Comparison of ENCODE assay signal across 16 cellular contexts in genomic region chr11:102784380-102784779, GRCh38. TPM values are rescaled to one million over a fixed set of nuclear protein-coding genes. Genes with fewer than 3 reads are reported as not detected.
DNase-seq lines count a peak whose midpoint lies in the region; ATAC-seq, FAIRE-seq and TF ChIP-seq lines count a peak whose summit lies in the region.
"Had no signal": no experiment of that assay in that cellular context is flagged by ENCODE, and none has a peak within 500 bp of the region (broad histone marks: within the 10 kb centered on the region; RNA-seq: fewer than 3 reads in every experiment).

No MANE protein-coding gene starts in this region.

- no peak for TF ChIP-seq RAD21 in GM12878 (IDR thresholded peaks at IDR 0.05; ENCODE audit: insufficient read depth, low read depth, low read length)

- 61% methylated on average over 3 of the region's 3 CpGs for WGBS in GM12878 (ENCODE audit: insufficient coverage, insufficient replicate concordance, low lambda C conversion rate, missing lambda C conversion rate)
- WGBS in prostate gland: 66% methylated on average over 3 of the region's 3 CpGs

- H3K79me2 ChIP-seq in GM12878 (ENCODE audit: control insufficient read depth, insufficient read depth, low read length): no peaks in the 10 kb centered on the region
- no peaks in the 10 kb centered on the region for H3K79me2 ChIP-seq in keratinocyte (ENCODE audit: control insufficient read depth, insufficient read depth, low read length)

- no peaks in the 10 kb centered on the region; the same call in 1 of the 2 replicates for H4K20me1 ChIP-seq in GM12878 (ENCODE audit: control insufficient read depth, insufficient read depth)
- no peaks in the 10 kb centered on the region for H4K20me1 ChIP-seq in keratinocyte (ENCODE audit: control insufficient read depth, extremely low read depth, insufficient read depth, low read length)

- dilution Hi-C loops in keratinocyte (cut with MboI; ENCODE audit: extremely low pct_ligation_motif_present, low sequenced_read_pairs): no loop called here

- POLR2A ChIA-PET in HEK293 (lab: Yijun Ruan, JAX): no interaction called here
- POLR2A ChIA-PET in GM12878 (lab: Charles Lee): no interaction called here

- ATAC-seq in GM12878: no peak
- ATAC-seq: A549, HCT116 had no signal

- RAD21 ChIA-PET in GM12878 (lab: Charles Lee; ENCODE audit: unreplicated experiment): interaction anchor here (0.6 kb wide), 1 partner anchor 80 kb away, joined by 5 read pairs; no protein-coding TSS in a partner anchor

- no peak for TF ChIP-seq POLR2A in GM12878 (IDR thresholded peaks at IDR 0.05; ENCODE audit: low read depth, low read length)
- no peak for TF ChIP-seq POLR2A in prostate gland (IDR thresholded peaks at IDR 0.05)
- TF ChIP-seq POLR2A in uterus (IDR thresholded peaks at IDR 0.05): no peak

- BruUV-seq in GM12878 (replicated peaks; lab: Mats Ljungman, UMichigan): no TSS peak

- TF ChIP-seq CTCF in 22Rv1 (IDR thresholded peaks at IDR 0.05) (no peak), HEK293 (tag by site-specific recombination; IDR thresholded peaks at IDR 0.05) (no peak), GM12878 (IDR thresholded peaks at IDR 0.05 in 2 of 3, conservative IDR thresholded peaks at IDR 0.05 in 1 of 3; ENCODE audit: control insufficient read depth in 2 of 3, extremely low read depth in 1 of 3, insufficient read depth in 1 of 3, low read depth in 3 of 3, low read length in 3 of 3) (no peak), keratinocyte (optimal IDR thresholded peaks at IDR 0.05 in 1 of 3, IDR thresholded peaks at IDR 0.05 in 1 of 3, conservative IDR thresholded peaks at IDR 0.05 in 1 of 3; ENCODE audit: extremely low read depth in 1 of 3, insufficient read depth in 2 of 3, low read length in 3 of 3) (no peak), prostate gland (IDR thresholded peaks at IDR 0.05) (no peak), uterus (IDR thresholded peaks at IDR 0.05) (no peak)

- intact Hi-C loops in GM12878 (cut with micrococcal nuclease; ENCODE audit: unreplicated experiment): no loop called here
- intact Hi-C loops in prostate gland (cut with DNase I): no loop called here
- intact Hi-C loops in uterus (cut with DNase I; ENCODE audit: low total_unique reads): no loop called here

- H2AFZ ChIP-seq in GM12878 (ENCODE audit: control insufficient read depth, low read depth, low read length): no peak overlapping the region
- no peak overlapping the region for H2AFZ ChIP-seq in keratinocyte (ENCODE audit: control insufficient read depth, low read length)

- H3K9me3 ChIP-seq in HEK293 (ENCODE audit: control insufficient read depth, insufficient read depth, low read depth, low read length) (no peaks in the 10 kb centered on the region), GM12878 (replicated peaks; ENCODE audit: control insufficient read depth, insufficient read depth, low read length) (no peaks in the 10 kb centered on the region), keratinocyte (ENCODE audit: control insufficient read depth, low read depth, low read length) (peaks cover 6% of the 10 kb centered on the region), prostate gland (no peaks in the 10 kb centered on the region), uterus (no peaks in the 10 kb centered on the region)
- H3K9me3 ChIP-seq: A549, Caco-2 had no signal

- CTCF ChIA-PET in HEK293 (lab: Yijun Ruan, JAX) (interaction anchor here (0.9 to 1.8 kb wide), 3 partner anchors 10 to 442 kb away, joined by 3 to 5 read pairs (median 5); no protein-coding TSS in a partner anchor), GM12878 (lab: Yijun Ruan, JAX) (interaction anchor here (0.8 to 1.3 kb wide), 4 partner anchors 9 to 18 kb away, joined by 3 to 6 read pairs (median 4); no protein-coding TSS in a partner anchor)

- FAIRE-seq in GM12878 (lab: Jason Lieb, UNC): no peak
- FAIRE-seq in keratinocyte (lab: Jason Lieb, UNC): no peak
- FAIRE-seq: A549, D721Med had no signal

- SMC1A ChIA-PET in GM12878 (lab: Charles Lee; ENCODE audit: uncharacterized antibody, unreplicated experiment): interaction anchor here (0.9 to 1.4 kb wide), 3 partner anchors 8 to 58 kb away, joined by 3 to 5 read pairs (median 4); partner anchors contain the start of gene MMP3

- H3K9ac ChIP-seq in GM12878 (ENCODE audit: control insufficient read depth, insufficient read depth, low read length): no peak overlapping the region
- H3K9ac ChIP-seq in keratinocyte (ENCODE audit: control insufficient read depth, extremely low read depth, insufficient read depth, low read length): no peak overlapping the region

- H3K9me1 ChIP-seq in keratinocyte (ENCODE audit: control insufficient read depth, extremely low read depth, insufficient read depth, low read length): no peaks in the 10 kb centered on the region

- DNase-seq in GM12878 (ENCODE audit: low read depth, low spot score) (no peak), keratinocyte (ENCODE audit: low read depth, low spot score) (no peak), prostate gland (ENCODE audit: low spot score) (no peak), uterus (no peak)
- DNase-seq: AML-193; Caco-2; CD4-positive, alpha-beta T cell; GDM1; GOT3; H7 had no signal

- no peaks in the 10 kb centered on the region for H3K27me3 ChIP-seq in GM12878 (replicated peaks in 1 of 2; ENCODE audit: control insufficient read depth in 2 of 2, insufficient read depth in 2 of 2, low read length in 1 of 2)
- H3K27me3 ChIP-seq in keratinocyte (ENCODE audit: control insufficient read depth, extremely low read depth, insufficient read depth, low read length): no peaks in the 10 kb centered on the region
- H3K27me3 ChIP-seq in prostate gland (replicated peaks; ENCODE audit: insufficient read depth): no peaks in the 10 kb centered on the region
- H3K27me3 ChIP-seq in uterus: no peaks in the 10 kb centered on the region

- TF ChIP-seq EP300 in GM12878 (IDR thresholded peaks at IDR 0.05; ENCODE audit: borderline replicate concordance in 1 of 2, control insufficient read depth in 1 of 2, low read depth in 2 of 2, low read length in 2 of 2): no peak

- peak overlapping the region; percentile 69 for H3K27ac ChIP-seq in 22Rv1
- H3K27ac ChIP-seq in HEK293 (ENCODE audit: extremely low read depth, low read depth, low read length): no peak overlapping the region
- H3K27ac ChIP-seq in GM12878 (ENCODE audit: control insufficient read depth, insufficient read depth): no peak overlapping the region
- H3K27ac ChIP-seq in keratinocyte (ENCODE audit: control insufficient read depth, insufficient read depth, low read length): peak overlapping the region; percentile 92
- no peak overlapping the region for H3K27ac ChIP-seq in prostate gland
- no peak overlapping the region for H3K27ac ChIP-seq in uterus
- H3K27ac ChIP-seq: A549 had no signal

- H3K36me3 ChIP-seq in HEK293 (ENCODE audit: control insufficient read depth in 2 of 2, insufficient read depth in 1 of 2, low read length in 2 of 2): no peaks in the 10 kb centered on the region
- H3K36me3 ChIP-seq in GM12878 (ENCODE audit: control insufficient read depth in 2 of 2, insufficient read depth in 2 of 2, low read length in 1 of 2): no peaks in the 10 kb centered on the region
- H3K36me3 ChIP-seq in keratinocyte (ENCODE audit: control insufficient read depth in 2 of 2, extremely low read depth in 1 of 2, insufficient read depth in 2 of 2, low read length in 2 of 2): no peaks in the 10 kb centered on the region
- no peaks in the 10 kb centered on the region for H3K36me3 ChIP-seq in prostate gland
- H3K36me3 ChIP-seq in uterus: no peaks in the 10 kb centered on the region

- in situ Hi-C loops in GM12878 (cut with MboI): no loop called here

- H3K4me1 ChIP-seq in HEK293 (ENCODE audit: control insufficient read depth, insufficient read depth, low read length) (no peaks in the 10 kb centered on the region), GM12878 (ENCODE audit: control insufficient read depth, insufficient read depth, low read length) (no peaks in the 10 kb centered on the region), keratinocyte (ENCODE audit: control insufficient read depth, extremely low read depth, insufficient read depth, low read length) (peaks cover 26% of the 10 kb centered on the region), prostate gland (replicated peaks) (no peaks in the 10 kb centered on the region), uterus (no peaks in the 10 kb centered on the region)

- H3K4me3 ChIP-seq in HEK293 (ENCODE audit: low read depth, low read length): no peak overlapping the region
- H3K4me3 ChIP-seq in GM12878: no peak overlapping the region
- H3K4me3 ChIP-seq in keratinocyte (ENCODE audit: control insufficient read depth in 2 of 3, extremely low read depth in 1 of 3, insufficient read depth in 2 of 3, low read depth in 1 of 3, low read length in 3 of 3): no peak overlapping the region
- H3K4me3 ChIP-seq in prostate gland: no peak overlapping the region
- no peak overlapping the region for H3K4me3 ChIP-seq in uterus
- H3K4me3 ChIP-seq: A549 had no signal

- no peak overlapping the region for H3K4me2 ChIP-seq in GM12878 (ENCODE audit: control insufficient read depth, insufficient read depth)
- peak overlapping the region; percentile 31 for H3K4me2 ChIP-seq in keratinocyte (ENCODE audit: control insufficient read depth, extremely low read depth, insufficient read depth, low read depth, low read length)
- H3K4me2 ChIP-seq: A549 had no signal

RNA-seq across cellular contexts. Expression of gene MMP10, which starts 4.0 kb away (rescaled TPM):
- not detected in 2 replicates for total RNA-seq in GM12878 (2013; cell fraction: nucleolus; rRNA removed)
- total RNA-seq in GM12878 (2014; rRNA removed) (not detected in 2 replicates), GM12878 (2014; rRNA removed; fragmentation: Illumina TruSeq; extraction: Trizol) (not detected in 2 replicates), GM12878 (2021) (not detected in 2 replicates), prostate gland (1 to 10 TPM in 1 of 2 donors, under 1 TPM in 1; 0.18 to 3.6 TPM), uterus (under 1 TPM in 1 of 4 donors, not detected in 3; 0.67 TPM)
- not detected for polyA plus RNA-seq in GM12878 (2011; ENCODE audit: low read depth)
- polyA plus RNA-seq in GM12878 (2011; rRNA removed) (not detected in 2 replicates), GM12878 (2014; fragmentation: Illumina TruSeq; extraction: Trizol) (not detected in 2 replicates), GM12878 (2014; fragmentation: Nextera tagmentation; extraction: Ambion mirVana) (not detected), GM12878 (2014; rRNA removed) (not detected in 2 replicates), GM12878 (2016; fragmentation: Nextera tagmentation; extraction: Ambion mirVana) (not detected), keratinocyte (19.1 to 45.7 TPM (median 44.4 TPM) in 3 replicates)
- polyA plus RNA-seq in GM12878 (2011; cell fraction: cytosol; rRNA removed): not detected in 2 replicates
- polyA plus RNA-seq in GM12878 (2011; cell fraction: nucleus; rRNA removed): not detected in 2 replicates
- not detected in 2 replicates for polyA plus RNA-seq in GM12878 (2012)
- polyA minus RNA-seq in GM12878 (2011; rRNA and poly(A)+ RNA removed): not detected in 2 replicates
- polyA minus RNA-seq in GM12878 (2011; cell fraction: cytosol; rRNA and poly(A)+ RNA removed): not detected in 2 replicates
- polyA minus RNA-seq in GM12878 (2011; cell fraction: nucleus; rRNA and poly(A)+ RNA removed): not detected in 2 replicates
- polyA plus RNA-seq in keratinocyte (2011; ENCODE audit: low read depth): 1.5 TPM
- 8.7 and 15.4 TPM in 2 replicates for polyA plus RNA-seq in keratinocyte (2011; cell fraction: cytosol; rRNA removed)
- polyA plus RNA-seq in keratinocyte (2011; cell fraction: nucleus; rRNA removed): 69.5 and 76.6 TPM in 2 replicates
- polyA plus RNA-seq in keratinocyte (2012; ENCODE audit: low replicate concordance): 1.5 and 25.6 TPM in 2 replicates
- polyA minus RNA-seq in keratinocyte: 5.1 to 16.0 TPM (median 6.3 TPM) in 3 replicates
- polyA minus RNA-seq in keratinocyte (2011; cell fraction: cytosol; rRNA and poly(A)+ RNA removed): 10.0 TPM
- 17.3 and 51.0 TPM in 2 replicates for polyA minus RNA-seq in keratinocyte (2011; cell fraction: nucleus; rRNA and poly(A)+ RNA removed)
- total RNA-seq: CD4-positive, alpha-beta T cell; H7 had no signal

RNA-seq across cellular contexts. Expression of gene MMP1, which starts 13.6 kb away (rescaled TPM):
- total RNA-seq in GM12878 (2013; cell fraction: nucleolus; rRNA removed): not detected in 2 replicates
- total RNA-seq in GM12878 (2014; rRNA removed): not detected in 2 replicates
- total RNA-seq in GM12878 (2014; rRNA removed; fragmentation: Illumina TruSeq; extraction: Trizol): not detected in 2 replicates
- not detected in 2 replicates for total RNA-seq in GM12878 (2021)
- not detected for polyA plus RNA-seq in GM12878 (2011; ENCODE audit: low read depth)
- polyA plus RNA-seq in GM12878 (2011; rRNA removed): not detected in 2 replicates
- not detected in 2 replicates for polyA plus RNA-seq in GM12878 (2011; cell fraction: cytosol; rRNA removed)
- polyA plus RNA-seq in GM12878 (2011; cell fraction: nucleus; rRNA removed): not detected in 2 replicates
- polyA plus RNA-seq in GM12878 (2012): not detected in 2 replicates
- not detected in 2 replicates for polyA plus RNA-seq in GM12878 (2014; fragmentation: Illumina TruSeq; extraction: Trizol)
- polyA plus RNA-seq in GM12878 (2014; fragmentation: Nextera tagmentation; extraction: Ambion mirVana): not detected
- polyA plus RNA-seq in GM12878 (2014; rRNA removed): not detected in 2 replicates
- not detected for polyA plus RNA-seq in GM12878 (2016; fragmentation: Nextera tagmentation; extraction: Ambion mirVana)
- not detected in 2 replicates for polyA minus RNA-seq in GM12878 (2011; rRNA and poly(A)+ RNA removed)
- polyA minus RNA-seq in GM12878 (2011; cell fraction: cytosol; rRNA and poly(A)+ RNA removed): not detected in 2 replicates
- not detected in 2 replicates for polyA minus RNA-seq in GM12878 (2011; cell fraction: nucleus; rRNA and poly(A)+ RNA removed)
- 81.5 to 158 TPM (median 107 TPM) in 3 replicates for polyA plus RNA-seq in keratinocyte
- 8.7 TPM for polyA plus RNA-seq in keratinocyte (2011; ENCODE audit: low read depth)
- polyA plus RNA-seq in keratinocyte (2011; cell fraction: cytosol; rRNA removed): 24.4 and 29.6 TPM in 2 replicates
- 121 and 131 TPM in 2 replicates for polyA plus RNA-seq in keratinocyte (2011; cell fraction: nucleus; rRNA removed)
- polyA plus RNA-seq in keratinocyte (2012; ENCODE audit: low replicate concordance): 14.7 and 75.0 TPM in 2 replicates
- polyA minus RNA-seq in keratinocyte: 29.2 to 105 TPM (median 63.0 TPM) in 3 replicates
- polyA minus RNA-seq in keratinocyte (2011; cell fraction: cytosol; rRNA and poly(A)+ RNA removed): 20.9 TPM
- 46.0 and 86.9 TPM in 2 replicates for polyA minus RNA-seq in keratinocyte (2011; cell fraction: nucleus; rRNA and poly(A)+ RNA removed)
- total RNA-seq in prostate gland: 1 to 10 TPM in 1 of 2 donors, not detected in 1; 1.2 TPM
- total RNA-seq in uterus: under 1 TPM in 1 of 4 donors, not detected in 3; 0.41 TPM
- total RNA-seq: CD4-positive, alpha-beta T cell had no signal

RNA-seq across cellular contexts. Expression of gene MMP3, which starts 59.0 kb away (rescaled TPM):
- total RNA-seq in GM12878 (2013; cell fraction: nucleolus; rRNA removed): not detected in 2 replicates
- total RNA-seq in GM12878 (2014; rRNA removed): not detected in 2 replicates
- not detected in 2 replicates for total RNA-seq in GM12878 (2014; rRNA removed; fragmentation: Illumina TruSeq; extraction: Trizol)
- not detected in 2 replicates for total RNA-seq in GM12878 (2021)
- not detected for polyA plus RNA-seq in GM12878 (2011; ENCODE audit: low read depth)
- 1.2 and 2.3 TPM in 2 replicates for polyA plus RNA-seq in GM12878 (2011; rRNA removed)
- 0.40 and 0.78 TPM in 2 replicates for polyA plus RNA-seq in GM12878 (2011; cell fraction: cytosol; rRNA removed)
- 0.89 and 1.8 TPM in 2 replicates for polyA plus RNA-seq in GM12878 (2011; cell fraction: nucleus; rRNA removed)
- not detected in 2 replicates for polyA plus RNA-seq in GM12878 (2012)
- polyA plus RNA-seq in GM12878 (2014; fragmentation: Illumina TruSeq; extraction: Trizol): not detected in 2 replicates
- under 1 TPM in 1 of 2 experiments, not detected in 1; 0.02 TPM for polyA plus RNA-seq in GM12878 (2014; fragmentation: Nextera tagmentation; extraction: Ambion mirVana)
- not detected in 2 replicates for polyA plus RNA-seq in GM12878 (2014; rRNA removed)
- polyA plus RNA-seq in GM12878 (2016; fragmentation: Nextera tagmentation; extraction: Ambion mirVana): not detected
- polyA minus RNA-seq in GM12878 (2011; rRNA and poly(A)+ RNA removed): 0.26 TPM in 1 of 2 replicates, not detected in the other
- not detected in 2 replicates for polyA minus RNA-seq in GM12878 (2011; cell fraction: cytosol; rRNA and poly(A)+ RNA removed)
- polyA minus RNA-seq in GM12878 (2011; cell fraction: nucleus; rRNA and poly(A)+ RNA removed): 0.29 TPM in 1 of 2 replicates, not detected in the other
- polyA plus RNA-seq in keratinocyte: 2.4 to 35.1 TPM (median 8.3 TPM) in 3 replicates
- polyA plus RNA-seq in keratinocyte (2011; ENCODE audit: low read depth): 5.3 TPM
- 2.4 and 2.7 TPM in 2 replicates for polyA plus RNA-seq in keratinocyte (2011; cell fraction: cytosol; rRNA removed)
- 18.0 and 21.0 TPM in 2 replicates for polyA plus RNA-seq in keratinocyte (2011; cell fraction: nucleus; rRNA removed)
- 1.5 and 3.1 TPM in 2 replicates for polyA plus RNA-seq in keratinocyte (2012; ENCODE audit: low replicate concordance)
- polyA minus RNA-seq in keratinocyte: 3.3 to 14.3 TPM in 2 of 3 replicates, not detected in the other
- not detected for polyA minus RNA-seq in keratinocyte (2011; cell fraction: cytosol; rRNA and poly(A)+ RNA removed)
- 4.3 and 12.1 TPM in 2 replicates for polyA minus RNA-seq in keratinocyte (2011; cell fraction: nucleus; rRNA and poly(A)+ RNA removed)
- under 1 TPM in 1 of 2 donors, not detected in 1; 0.41 TPM for total RNA-seq in prostate gland
- not detected for total RNA-seq in uterus
- total RNA-seq: Caco-2; CD4-positive, alpha-beta T cell; H7 had no signal
- polyA plus RNA-seq: A549 had no signal

RNA-seq across cellular contexts. Expression of gene MMP8, which starts 59.6 kb away (rescaled TPM):
- total RNA-seq in GM12878 (2013; cell fraction: nucleolus; rRNA removed): not detected in 2 replicates
- total RNA-seq in GM12878 (2014; rRNA removed) (not detected in 2 replicates), GM12878 (2014; rRNA removed; fragmentation: Illumina TruSeq; extraction: Trizol) (not detected in 2 replicates), GM12878 (2021) (not detected in 2 replicates), prostate gland (not detected), uterus (1 to 10 TPM in 1 of 4 donors, under 1 TPM in 1, not detected in 2; 0.76 to 1.5 TPM)
- not detected for polyA plus RNA-seq in GM12878 (2011; ENCODE audit: low read depth)
- polyA plus RNA-seq in GM12878 (2011; rRNA removed) (0.01 TPM in 1 of 2 replicates, not detected in the other), GM12878 (2014; fragmentation: Illumina TruSeq; extraction: Trizol) (not detected in 2 replicates), GM12878 (2014; fragmentation: Nextera tagmentation; extraction: Ambion mirVana) (not detected), GM12878 (2014; rRNA removed) (not detected in 2 replicates), GM12878 (2016; fragmentation: Nextera tagmentation; extraction: Ambion mirVana) (not detected), keratinocyte (0.09 to 0.33 TPM in 2 of 3 replicates, not detected in the other)
- not detected in 2 replicates for polyA plus RNA-seq in GM12878 (2011; cell fraction: cytosol; rRNA removed)
- polyA plus RNA-seq in GM12878 (2011; cell fraction: nucleus; rRNA removed): 0.09 TPM in 1 of 2 replicates, not detected in the other
- not detected in 2 replicates for polyA plus RNA-seq in GM12878 (2012)
- not detected in 2 replicates for polyA minus RNA-seq in GM12878 (2011; rRNA and poly(A)+ RNA removed)
- polyA minus RNA-seq in GM12878 (2011; cell fraction: cytosol; rRNA and poly(A)+ RNA removed): not detected in 2 replicates
- not detected in 2 replicates for polyA minus RNA-seq in GM12878 (2011; cell fraction: nucleus; rRNA and poly(A)+ RNA removed)
- not detected for polyA plus RNA-seq in keratinocyte (2011; ENCODE audit: low read depth)
- polyA plus RNA-seq in keratinocyte (2011; cell fraction: cytosol; rRNA removed): not detected in 2 replicates
- polyA plus RNA-seq in keratinocyte (2011; cell fraction: nucleus; rRNA removed): 0.04 and 0.15 TPM in 2 replicates
- 0.13 TPM in 1 of 2 replicates, not detected in the other for polyA plus RNA-seq in keratinocyte (2012; ENCODE audit: low replicate concordance)
- polyA minus RNA-seq in keratinocyte: 0.72 TPM in 1 of 3 replicates, not detected in the others
- polyA minus RNA-seq in keratinocyte (2011; cell fraction: cytosol; rRNA and poly(A)+ RNA removed): not detected
- not detected in 2 replicates for polyA minus RNA-seq in keratinocyte (2011; cell fraction: nucleus; rRNA and poly(A)+ RNA removed)
- total RNA-seq: Caco-2; CD4-positive, alpha-beta T cell; H7 had no signal
- polyA plus RNA-seq: A549, BJ had no signal

Comparison
In these comparisons a context has a peak if more than half of its experiments do, and no peak if none do; other contexts are left out.
1. H3K27ac ChIP-seq: peak in 22Rv1 (single experiment) and keratinocyte (single experiment); none in HEK293 (single experiment), GM12878 (single experiment), prostate gland (0 of 2) and uterus (0 of 2).